ENCODE assay signal across 15 cellular contexts in the genomic region with DNA sequence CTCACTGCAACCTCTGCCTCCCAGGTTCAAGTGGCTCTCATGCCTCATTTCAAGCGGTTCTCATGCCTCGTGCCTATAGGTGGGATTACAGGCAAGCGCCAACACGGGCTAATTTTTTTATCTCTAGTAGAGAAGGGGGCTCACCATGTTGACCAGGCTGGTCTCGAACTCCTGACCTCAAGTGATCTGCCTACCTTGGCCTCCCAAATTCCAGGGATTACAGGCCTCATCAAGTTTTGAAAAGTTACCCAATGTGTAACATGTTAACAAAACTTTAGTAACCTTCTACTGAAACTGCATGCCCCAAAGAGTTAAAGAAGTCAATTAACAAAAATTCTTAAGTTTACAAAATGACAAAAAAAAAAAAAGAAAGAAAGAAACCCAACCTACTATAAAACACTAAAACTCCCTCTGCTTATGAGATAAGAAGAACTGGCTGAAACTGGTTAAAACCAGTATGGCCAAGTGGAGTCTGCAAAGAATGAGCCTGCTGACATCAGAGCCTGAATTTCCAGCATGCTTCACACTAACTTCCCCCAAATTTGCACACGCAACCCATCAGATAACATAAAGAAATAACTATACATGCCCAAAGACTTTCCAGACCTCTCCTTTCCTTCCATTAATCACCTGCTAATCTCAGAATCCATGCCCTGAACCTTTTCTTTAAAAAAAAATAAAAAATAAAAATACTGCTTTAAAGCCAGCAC. TPM values are rescaled to one million over a fixed set of nuclear protein-coding genes. Genes with fewer than 3 reads are reported as not detected.
DNase-seq lines count a peak whose midpoint lies in the region; ATAC-seq and TF ChIP-seq lines count a peak whose summit lies in the region.
"Had no signal": no experiment of that assay in that cellular context is flagged by ENCODE, and none has a peak within 500 bp of the region (broad histone marks: within the 10 kb centered on the region; RNA-seq: fewer than 3 reads in every experiment).

No MANE protein-coding gene starts in this region.

- no peak overlapping the region for H3K4me3 Mint-ChIP-seq in activated naive CD8-positive, alpha-beta T cell treated with anti-CD3 and anti-CD28 coated beads for 36 hours

- peaks cover 25% of the 10 kb centered on the region for H3K4me1 Mint-ChIP-seq in activated naive CD8-positive, alpha-beta T cell treated with anti-CD3 and anti-CD28 coated beads for 36 hours

- H3K27me3 ChIP-seq in cardiac muscle cell: no peaks in the 10 kb centered on the region
- H3K27me3 ChIP-seq: heart right ventricle, SJSA1 had no signal

- ATAC-seq in Right ventricle myocardium superior (ENCODE audit: poor library complexity): no peak
- no peak for ATAC-seq in HG03045 (IDR thresholded peaks at IDR 0.05; ENCODE audit: unreplicated experiment)
- ATAC-seq: heart right ventricle had no signal

- H3K9me3 Mint-ChIP-seq in activated naive CD8-positive, alpha-beta T cell treated with anti-CD3 and anti-CD28 coated beads for 36 hours: no peaks in the 10 kb centered on the region

- peaks cover 8% of the 10 kb centered on the region for H3K4me1 ChIP-seq in cardiac muscle cell (ENCODE audit: low read depth)
- H3K4me1 ChIP-seq: heart right ventricle, SJSA1 had no signal

- peak in 1 of 2 donors; percentile 69 for DNase-seq in cardiac muscle cell (ENCODE audit: low read depth in 1 of 2, low spot score in 1 of 2)
- DNase-seq in Right ventricle myocardium superior: no peak
- no peak for DNase-seq in activated naive CD8-positive, alpha-beta T cell treated with anti-CD3 and anti-CD28 coated beads for 36 hours
- peak; percentile 15 for DNase-seq in medulla oblongata (ENCODE audit: extremely low spot score)
- no peak for DNase-seq in hepatic stellate cell (ENCODE audit: low spot score)
- DNase-seq in stimulated activated CD4-positive, alpha-beta T cell treated with anti-CD3 and anti-CD28 coated beads, Interleukin-4, amount 100 ng/mL, for 1 hour: no peak
- DNase-seq in activated CD8-positive, alpha-beta memory T cell treated with anti-CD3 and anti-CD28 coated beads, Interleukin-2, amount 50 U/mL, for 48 hours: no peak
- DNase-seq: activated CD4-positive, CD25-positive, alpha-beta regulatory T cell; heart right ventricle; lower lobe of right lung; NCI-H2081; NK-92 treated with Interleukin-12 subunit alpha and Interleukin-12 subunit beta, amount 100 ng/mL, for 24 hours had no signal

- no peaks in the 10 kb centered on the region for H3K9me3 ChIP-seq in cardiac muscle cell (ENCODE audit: low read depth)
- H3K9me3 ChIP-seq: heart right ventricle, lower lobe of right lung, SJSA1 had no signal

- peak overlapping the region; percentile 84 for H3K27ac Mint-ChIP-seq in activated naive CD8-positive, alpha-beta T cell treated with anti-CD3 and anti-CD28 coated beads for 36 hours

- intact Hi-C loops in Right ventricle myocardium superior (cut with DNase I): loop anchor here (10.0 kb wide), 1 partner anchor 56 kb away; no protein-coding TSS in a partner anchor

- peak overlapping the region; percentile 9 for H3K27ac ChIP-seq in cardiac muscle cell
- H3K27ac ChIP-seq: heart right ventricle, HL-60, lower lobe of right lung, SJSA1 had no signal

- no peak overlapping the region for H3K4me3 ChIP-seq in cardiac muscle cell
- H3K4me3 ChIP-seq: heart right ventricle, lower lobe of right lung, SJSA1 had no signal

- no peaks in the 10 kb centered on the region for H3K27me3 Mint-ChIP-seq in activated naive CD8-positive, alpha-beta T cell treated with anti-CD3 and anti-CD28 coated beads for 36 hours

- no peak for TF ChIP-seq CTCF in cardiac muscle cell (IDR thresholded peaks at IDR 0.05; ENCODE audit: low read depth, low read length)

- peaks cover 35% of the 10 kb centered on the region for H3K36me3 Mint-ChIP-seq in activated naive CD8-positive, alpha-beta T cell treated with anti-CD3 and anti-CD28 coated beads for 36 hours

- peaks cover 49% of the 10 kb centered on the region for H3K36me3 ChIP-seq in cardiac muscle cell

RNA-seq across cellular contexts. Expression of gene PSMG1, which starts 25.5 kb away (rescaled TPM):
- total RNA-seq in cardiac muscle cell: 20.7 and 24.5 TPM in 2 replicates
- polyA plus RNA-seq in cardiac muscle cell: 48.3 and 58.4 TPM in 2 replicates
- total RNA-seq in Right ventricle myocardium superior: 17.4 TPM
- total RNA-seq in activated naive CD8-positive, alpha-beta T cell treated with anti-CD3 and anti-CD28 coated beads for 36 hours: 100 to 1,000 TPM; 135 to 143 TPM
